ENCODE assay signal across 1 cellular context in the genomic region with DNA sequence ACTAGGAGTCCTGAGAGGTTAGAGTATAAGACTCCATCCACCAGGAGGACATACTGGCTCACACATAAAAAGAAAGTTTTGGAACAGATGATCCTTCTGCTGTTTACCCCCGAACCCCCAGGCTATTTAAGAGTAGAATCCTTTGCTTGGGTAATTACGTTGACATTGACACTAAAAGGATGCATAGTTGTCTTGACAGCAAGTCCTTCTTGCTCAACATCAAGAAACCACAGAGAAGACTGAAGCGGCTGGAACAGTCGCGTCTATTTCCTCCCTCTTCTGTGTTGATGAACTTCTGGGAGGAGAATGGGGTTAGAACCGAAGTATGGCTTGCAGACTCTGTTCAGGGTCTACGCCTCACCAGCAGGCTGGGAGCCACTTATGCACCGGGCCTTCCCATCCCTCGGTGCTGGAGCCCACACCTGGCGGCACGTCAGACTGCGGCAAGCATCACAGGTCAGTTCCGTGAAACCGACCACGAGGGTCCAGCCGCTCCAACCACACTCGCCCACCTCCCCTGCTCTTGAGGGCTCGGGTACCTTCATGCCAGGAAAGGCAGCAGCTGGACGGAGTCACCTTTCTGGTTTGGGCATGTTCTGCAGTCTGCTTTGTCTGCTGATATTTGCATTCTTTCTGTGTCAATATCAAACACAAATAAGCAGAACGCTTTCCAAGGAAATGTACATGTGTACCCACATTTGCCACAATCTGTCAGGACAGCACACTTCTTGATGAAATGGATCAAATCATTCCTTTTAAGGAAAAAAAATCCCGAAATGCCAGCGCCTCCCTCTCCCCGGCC.
TF ChIP-seq lines count a peak whose summit lies in the region.

No MANE protein-coding gene starts in this region.

TF ChIP-seq in HepG2, 621 proteins besides CTCF, POLR2A, EP300 and RAD21 (continued from another document and continues in another):
- TF ChIP-seq FOXA1 (IDR thresholded peaks at IDR 0.05) (no peak), FOXA1 (CRISPR knock-in tag; IDR thresholded peaks at IDR 0.05) (peak; percentile 58), SOX6 (IDR thresholded peaks at IDR 0.05) (no peak), SOX6 (CRISPR knock-in tag; IDR thresholded peaks at IDR 0.05) (0 out of 2 replicates have a peak, but pooled peaks have one; percentile 21), NONO (IDR thresholded peaks at IDR 0.05) (no peak), NONO (CRISPR knock-in tag; conservative IDR thresholded peaks at IDR 0.05) (no peak), AKAP8 (CRISPR knock-in tag; IDR thresholded peaks at IDR 0.05) (no peak), TEAD3 (CRISPR knock-in tag; optimal IDR thresholded peaks at IDR 0.05; ENCODE audit: borderline replicate concordance) (peak; percentile 49), NFATC3 (CRISPR knock-in tag; IDR thresholded peaks at IDR 0.05) (no peak), SOX13 (IDR thresholded peaks at IDR 0.05) (no peak), SOX13 (CRISPR knock-in tag; conservative IDR thresholded peaks at IDR 0.05 in 1 of 2, IDR thresholded peaks at IDR 0.05 in 1 of 2) (peak in 1 of 2 experiments; percentile 20; a peak in 1 of 4 replicates), SMAD1 (CRISPR knock-in tag; IDR thresholded peaks at IDR 0.05; ENCODE audit: borderline replicate concordance, low read depth) (no peak), ASH2L (IDR thresholded peaks at IDR 0.05; ENCODE audit: insufficient read length, low read depth, low read length) (no peak), ZBTB7B (CRISPR knock-in tag; IDR thresholded peaks at IDR 0.05) (no peak), MATR3 (CRISPR knock-in tag; IDR thresholded peaks at IDR 0.05) (no peak), ZNF510 (CRISPR knock-in tag; IDR thresholded peaks at IDR 0.05; ENCODE audit: low read depth) (no peak), ZBTB43 (CRISPR knock-in tag; conservative IDR thresholded peaks at IDR 0.05) (no peak), GTF3A (CRISPR knock-in tag; conservative IDR thresholded peaks at IDR 0.05) (no peak), SALL1 (CRISPR knock-in tag; IDR thresholded peaks at IDR 0.05) (0 out of 2 replicates have a peak, but pooled peaks have one; percentile 13), RARA (CRISPR knock-in tag; IDR thresholded peaks at IDR 0.05) (peak; percentile 48; the same call in 1 of the 2 replicates), HDAC6 (IDR thresholded peaks at IDR 0.05; ENCODE audit: low read depth, low read length) (no peak), ZNF3 (CRISPR knock-in tag; IDR thresholded peaks at IDR 0.05) (no peak), ZNF607 (CRISPR knock-in tag; IDR thresholded peaks at IDR 0.05; ENCODE audit: borderline replicate concordance) (no peak), BCL6 (CRISPR knock-in tag; IDR thresholded peaks at IDR 0.05) (peak; percentile 98), ZNF503 (CRISPR knock-in tag; IDR thresholded peaks at IDR 0.05) (no peak), REXO4 (CRISPR knock-in tag; IDR thresholded peaks at IDR 0.05; ENCODE audit: borderline replicate concordance) (no peak), ZNF296 (CRISPR knock-in tag; conservative IDR thresholded peaks at IDR 0.05) (no peak), ZNF557 (CRISPR knock-in tag; IDR thresholded peaks at IDR 0.05) (no peak), ZBTB4 (CRISPR knock-in tag; IDR thresholded peaks at IDR 0.05; ENCODE audit: borderline replicate concordance) (no peak), UBTF (CRISPR knock-in tag; IDR thresholded peaks at IDR 0.05) (no peak), SMARCE1 (IDR thresholded peaks at IDR 0.05; ENCODE audit: borderline replicate concordance) (no peak), TBL1XR1 (IDR thresholded peaks at IDR 0.05; ENCODE audit: borderline replicate concordance, low read length, partially characterized antibody) (peak; percentile 59), ZNF12 (CRISPR knock-in tag; IDR thresholded peaks at IDR 0.05) (no peak), CSRNP1 (CRISPR knock-in tag; IDR thresholded peaks at IDR 0.05) (no peak), CBX2 (IDR thresholded peaks at IDR 0.05; ENCODE audit: low read depth, low read length) (no peak), CBX2 (CRISPR knock-in tag; IDR thresholded peaks at IDR 0.05; ENCODE audit: low read depth) (no peak), FLYWCH1 (CRISPR knock-in tag; IDR thresholded peaks at IDR 0.05) (no peak), ZNF687 (CRISPR knock-in tag; IDR thresholded peaks at IDR 0.05) (peak; percentile 41), MEIS1 (CRISPR knock-in tag; IDR thresholded peaks at IDR 0.05; ENCODE audit: borderline replicate concordance) (no peak)
- TF ChIP-seq, protein P1, sequence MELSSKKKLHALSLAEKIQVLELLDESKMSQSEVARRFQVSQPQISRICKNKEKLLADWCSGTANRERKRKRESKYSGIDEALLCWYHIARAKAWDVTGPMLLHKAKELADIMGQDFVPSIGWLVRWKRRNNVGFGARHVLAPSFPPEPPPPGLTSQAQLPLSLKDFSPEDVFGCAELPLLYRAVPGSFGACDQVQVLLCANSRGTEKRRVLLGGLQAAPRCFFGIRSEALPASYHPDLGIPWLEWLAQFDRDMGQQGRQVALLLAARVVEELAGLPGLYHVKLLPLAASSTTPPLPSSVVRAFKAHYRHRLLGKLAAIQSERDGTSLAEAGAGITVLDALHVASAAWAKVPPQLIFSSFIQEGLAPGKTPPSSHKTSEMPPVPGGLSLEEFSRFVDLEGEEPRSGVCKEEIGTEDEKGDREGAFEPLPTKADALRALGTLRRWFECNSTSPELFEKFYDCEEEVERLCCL (CRISPR knock-in tag; IDR thresholded peaks at IDR 0.05; ENCODE audit: borderline replicate concordance), result no peak
- TF ChIP-seq, protein P2, sequence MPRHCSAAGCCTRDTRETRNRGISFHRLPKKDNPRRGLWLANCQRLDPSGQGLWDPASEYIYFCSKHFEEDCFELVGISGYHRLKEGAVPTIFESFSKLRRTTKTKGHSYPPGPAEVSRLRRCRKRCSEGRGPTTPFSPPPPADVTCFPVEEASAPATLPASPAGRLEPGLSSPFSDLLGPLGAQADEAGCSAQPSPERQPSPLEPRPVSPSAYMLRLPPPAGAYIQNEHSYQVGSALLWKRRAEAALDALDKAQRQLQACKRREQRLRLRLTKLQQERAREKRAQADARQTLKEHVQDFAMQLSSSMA (CRISPR knock-in tag; IDR thresholded peaks at IDR 0.05), result no peak
